ENCODE assay signal across 28 cellular contexts in genomic region chr10:25877296-25877695, GRCh38.
"Had no signal": no experiment of that assay in that cellular context is flagged by ENCODE, and none has a peak within 500 bp of the region (broad histone marks: within the 10 kb centered on the region; RNA-seq: fewer than 3 reads in every experiment).

No MANE protein-coding gene starts in this region.

- H3K9me3 Mint-ChIP-seq: stimulated activated effector memory CD8-positive, alpha-beta T cell treated with anti-CD3 and anti-CD28 coated beads, Interleukin-12 subunit alpha, Interleukin-12 subunit beta, amount 100 ng/mL, for 72 hours; stimulated activated memory B cell treated with anti-CD40 and anti-IgM and Interleukin-4, amounts not matched to agents 10 μg/mL and 1 μg/mL and 100 μg/mL, for 72 hours; stimulated activated naive B cell treated with anti-CD40 and anti-IgM and Interleukin-4, amounts not matched to agents 10 μg/mL and 1 μg/mL and 100 μg/mL, for 72 hours; stimulated activated naive CD8-positive, alpha-beta T cell treated with anti-CD3 and anti-CD28 coated beads, Interleukin-15, amount 100 ng/mL, for 72 hours; stimulated activated naive CD8-positive, alpha-beta T cell treated with anti-CD3 and anti-CD28 coated beads, Interleukin-15, Interleukin-2, amounts not matched to agents 100 ng/mL and 50 ng/mL, for 24 hours; type B pancreatic cell had no signal

- H3K36me3 Mint-ChIP-seq: stimulated activated effector memory CD8-positive, alpha-beta T cell treated with anti-CD3 and anti-CD28 coated beads, Interleukin-12 subunit alpha, Interleukin-12 subunit beta, amount 100 ng/mL, for 72 hours; stimulated activated memory B cell treated with anti-CD40 and anti-IgM and Interleukin-4, amounts not matched to agents 10 μg/mL and 1 μg/mL and 100 μg/mL, for 72 hours; stimulated activated naive B cell treated with anti-CD40 and anti-IgM and Interleukin-4, amounts not matched to agents 10 μg/mL and 1 μg/mL and 100 μg/mL, for 72 hours; type B pancreatic cell had no signal

- H3K4me3 Mint-ChIP-seq: stimulated activated effector memory CD8-positive, alpha-beta T cell treated with anti-CD3 and anti-CD28 coated beads, Interleukin-12 subunit alpha, Interleukin-12 subunit beta, amount 100 ng/mL, for 72 hours; stimulated activated memory B cell treated with anti-CD40 and anti-IgM and Interleukin-4, amounts not matched to agents 10 μg/mL and 1 μg/mL and 100 μg/mL, for 72 hours; stimulated activated naive B cell treated with anti-CD40 and anti-IgM and Interleukin-4, amounts not matched to agents 10 μg/mL and 1 μg/mL and 100 μg/mL, for 72 hours; stimulated activated naive CD8-positive, alpha-beta T cell treated with anti-CD3 and anti-CD28 coated beads, Interleukin-15, amount 100 ng/mL, for 72 hours; stimulated activated naive CD8-positive, alpha-beta T cell treated with anti-CD3 and anti-CD28 coated beads, Interleukin-15, Interleukin-2, amounts not matched to agents 100 ng/mL and 50 ng/mL, for 24 hours; type B pancreatic cell had no signal

- H3K27ac ChIP-seq: stomach, suprapubic skin, testis, thoracic aorta, thyroid gland, tibial artery, tibial nerve, transverse colon, upper lobe of left lung, upper lobe of right lung, uterus, vagina had no signal

- DNase-seq: stimulated activated CD4-positive, alpha-beta T cell treated with anti-CD3 and anti-CD28 coated beads, Interleukin-2, amount 100 ng/mL, for 48 hours; stimulated activated CD4-positive, alpha-beta T cell treated with anti-CD3 and anti-CD28 coated beads, Interleukin-4, amount 100 ng/mL, for 1 hour; stimulated activated CD4-positive, alpha-beta T cell treated with anti-CD3 and anti-CD28 coated beads, Interleukin-4, amount 100 ng/mL, for 24 hours; stimulated activated CD4-positive, alpha-beta T cell treated with anti-CD3 and anti-CD28 coated beads, Interleukin-4, amount 100 ng/mL, for 4 hours; stimulated activated CD8-positive, alpha-beta memory T cell treated with anti-CD3 and anti-CD28 coated beads, Interleukin-4, amount 100 ng/mL, for 48 hours; stimulated activated naive B cell treated with anti-CD40 and anti-IgM and Interleukin-4, amounts not matched to agents 10 μg/mL and 1 μg/mL and 100 μg/mL, for 72 hours; stimulated activated naive CD4-positive, alpha-beta T cell; stimulated activated naive CD4-positive, alpha-beta T cell treated with Interleukin-2 at 50 U/mL for 16 hours; stimulated activated naive CD8-positive, alpha-beta T cell treated with anti-CD3 and anti-CD28 coated beads, Interleukin-15, amount 100 ng/mL, for 72 hours; stimulated activated naive CD8-positive, alpha-beta T cell treated with anti-CD3 and anti-CD28 coated beads, Interleukin-15, Interleukin-2, amounts not matched to agents 100 U/mL and 50 U/mL, for 24 hours; stomach; substantia nigra; testis; thyroid gland; tibial artery; transverse colon; trophoblast cell; upper lobe of left lung; upper lobe of right lung; uterus had no signal

- ATAC-seq: stimulated activated effector memory CD8-positive, alpha-beta T cell treated with anti-CD3 and anti-CD28 coated beads, Interleukin-12 subunit alpha, Interleukin-12 subunit beta, amount 100 ng/mL, for 72 hours; stimulated activated memory B cell treated with anti-CD40 and anti-IgM and Interleukin-4, amounts not matched to agents 10 μg/mL and 1 μg/mL and 100 μg/mL, for 72 hours; stimulated activated naive B cell treated with anti-CD40 and anti-IgM and Interleukin-4, amounts not matched to agents 10 μg/mL and 1 μg/mL and 100 μg/mL, for 72 hours; stimulated activated naive CD8-positive, alpha-beta T cell treated with anti-CD3 and anti-CD28 coated beads, Interleukin-15, amount 100 ng/mL, for 72 hours; stimulated activated naive CD8-positive, alpha-beta T cell treated with anti-CD3 and anti-CD28 coated beads, Interleukin-15, Interleukin-2, amounts not matched to agents 100 U/mL and 50 U/mL, for 24 hours; upper lobe of right lung had no signal

- H3K4me1 Mint-ChIP-seq: stimulated activated effector memory CD8-positive, alpha-beta T cell treated with anti-CD3 and anti-CD28 coated beads, Interleukin-12 subunit alpha, Interleukin-12 subunit beta, amount 100 ng/mL, for 72 hours; stimulated activated memory B cell treated with anti-CD40 and anti-IgM and Interleukin-4, amounts not matched to agents 10 μg/mL and 1 μg/mL and 100 μg/mL, for 72 hours; stimulated activated naive B cell treated with anti-CD40 and anti-IgM and Interleukin-4, amounts not matched to agents 10 μg/mL and 1 μg/mL and 100 μg/mL, for 72 hours; stimulated activated naive CD8-positive, alpha-beta T cell treated with anti-CD3 and anti-CD28 coated beads, Interleukin-15, amount 100 ng/mL, for 72 hours had no signal

- H3K27ac Mint-ChIP-seq: stimulated activated effector memory CD8-positive, alpha-beta T cell treated with anti-CD3 and anti-CD28 coated beads, Interleukin-12 subunit alpha, Interleukin-12 subunit beta, amount 100 ng/mL, for 72 hours; stimulated activated memory B cell treated with anti-CD40 and anti-IgM and Interleukin-4, amounts not matched to agents 10 μg/mL and 1 μg/mL and 100 μg/mL, for 72 hours; stimulated activated naive B cell treated with anti-CD40 and anti-IgM and Interleukin-4, amounts not matched to agents 10 μg/mL and 1 μg/mL and 100 μg/mL, for 72 hours; stimulated activated naive CD8-positive, alpha-beta T cell treated with anti-CD3 and anti-CD28 coated beads, Interleukin-15, amount 100 ng/mL, for 72 hours; stimulated activated naive CD8-positive, alpha-beta T cell treated with anti-CD3 and anti-CD28 coated beads, Interleukin-15, Interleukin-2, amounts not matched to agents 100 ng/mL and 50 ng/mL, for 24 hours; type B pancreatic cell had no signal

- H3K4me3 ChIP-seq: stomach, suprapubic skin, testis, thoracic aorta, thyroid gland, tibial artery, tibial nerve, transverse colon, upper lobe of left lung, upper lobe of right lung, uterus, vagina had no signal
